Comparison of ENCODE assay signal across 9 cellular contexts in the genomic region with DNA sequence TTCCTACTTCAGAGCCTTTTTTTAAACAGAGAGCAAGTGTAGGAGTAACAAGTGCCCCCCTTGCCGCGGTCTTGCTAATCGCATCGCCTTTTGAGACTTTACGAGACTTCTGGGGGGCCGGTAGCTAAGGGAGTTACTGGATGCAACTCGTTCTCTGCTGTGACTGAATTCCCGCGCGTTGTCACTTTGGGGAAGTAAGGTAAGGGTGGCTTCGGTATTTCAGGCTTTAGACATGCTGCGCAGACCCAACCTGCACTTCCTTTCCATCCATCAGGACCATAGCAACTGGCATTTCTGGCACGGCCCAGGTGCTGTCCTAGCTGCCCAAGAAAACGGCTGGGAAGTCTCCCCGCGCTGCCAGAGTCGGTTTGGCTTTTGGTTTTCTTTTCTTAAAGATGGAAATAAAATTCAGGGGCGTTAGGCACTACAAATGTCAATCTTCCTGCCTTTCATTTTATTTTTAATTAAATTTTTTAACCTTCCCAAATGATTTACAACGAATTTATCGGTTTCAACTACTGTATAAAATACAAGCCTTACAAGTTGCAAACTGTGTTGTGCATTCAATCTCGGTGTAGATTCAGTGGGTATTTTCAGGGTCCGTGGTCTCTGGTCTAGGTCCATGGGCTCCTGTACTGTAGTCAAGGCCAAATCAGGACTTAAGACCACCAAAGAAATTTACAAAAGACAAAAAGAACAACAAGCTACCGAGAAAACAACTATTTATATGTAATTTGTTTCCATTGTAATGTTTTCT. TPM values are rescaled to one million over a fixed set of nuclear protein-coding genes. Genes with fewer than 3 reads are reported as not detected.
DNase-seq lines count a peak whose midpoint lies in the region; ATAC-seq and TF ChIP-seq lines count a peak whose summit lies in the region.
"Had no signal": no experiment of that assay in that cellular context is flagged by ENCODE, and none has a peak within 500 bp of the region (broad histone marks: within the 10 kb centered on the region; RNA-seq: fewer than 3 reads in every experiment).

No MANE protein-coding gene starts in this region.

- H3K4me1 ChIP-seq in body of pancreas, result peaks cover 45% of the 10 kb centered on the region

- TF ChIP-seq POLR2A in body of pancreas (IDR thresholded peaks at IDR 0.05), result peak in 1 of 3 donors; percentile 10

- peak overlapping the region in 1 of 2 donors; percentile 57 for H3K4me3 ChIP-seq in body of pancreas
- H3K4me3 ChIP-seq in kidney epithelial cell (ENCODE audit: low read depth, low read length), result peak overlapping the region; percentile 61

- ATAC-seq in body of pancreas, result no peak
- ATAC-seq in stimulated activated naive CD8-positive, alpha-beta T cell treated with anti-CD3 and anti-CD28 coated beads, Interleukin-15, Interleukin-2, amounts not matched to agents 100 U/mL and 50 U/mL, for 24 hours, result no peak
- ATAC-seq in HG02970 (IDR thresholded peaks at IDR 0.05; ENCODE audit: low FRiP score, unreplicated experiment), result no peak

- TF ChIP-seq CTCF in body of pancreas (IDR thresholded peaks at IDR 0.05) (no peak), kidney epithelial cell (IDR thresholded peaks at IDR 0.05; ENCODE audit: insufficient read depth, low read length, poor library complexity, severe bottlenecking) (no peak)

- 8 to 34% methylated on average over 23 of the region's 23 CpGs for WGBS in body of pancreas, 2 donors

- H3K27me3 ChIP-seq in body of pancreas, result no peaks in the 10 kb centered on the region
- peaks cover 25% of the 10 kb centered on the region for H3K27me3 ChIP-seq in kidney epithelial cell (ENCODE audit: control insufficient read depth, insufficient read depth, low read length)

- intact Hi-C loops in body of pancreas (cut with DNase I), result no loop called here

- H3K9me3 ChIP-seq in body of pancreas, result no peaks in the 10 kb centered on the region

- peak; percentile 42 for DNase-seq in DMS53 (lab: John Stamatoyannopoulos, UW)
- DNase-seq in DMS53 treated with DMSO at 0.1 percent for 48 hours (lab: John Stamatoyannopoulos, UW; ENCODE audit: unreplicated experiment), result no peak
- DNase-seq in body of pancreas, result peak; percentile 51 to 70 (median 56)
- DNase-seq in kidney epithelial cell (ENCODE audit: low read depth), result no peak
- peak; percentile 8 for DNase-seq in stimulated activated naive CD8-positive, alpha-beta T cell treated with anti-CD3 and anti-CD28 coated beads, Interleukin-15, Interleukin-2, amounts not matched to agents 100 U/mL and 50 U/mL, for 24 hours
- DNase-seq in occipital lobe (lab: John Stamatoyannopoulos, UW), result no peak
- DNase-seq in GOT3 (lab: John Stamatoyannopoulos, UW), result no peak

- peak overlapping the region; percentile 90 to 96 (median 92) for H3K27ac ChIP-seq in body of pancreas
- H3K27ac ChIP-seq: 22Rv1 had no signal

- H3K36me3 ChIP-seq in body of pancreas (replicated peaks in 1 of 2; ENCODE audit: insufficient read depth in 1 of 2, low read depth in 2 of 2) (no peaks in the 10 kb centered on the region), kidney epithelial cell (ENCODE audit: control insufficient read depth, insufficient read depth, low read length) (no peaks in the 10 kb centered on the region)

RNA-seq across cellular contexts. Expression of a gene that starts 3.5 kb away (rescaled TPM):
- total RNA-seq in body of pancreas (10 to 100 TPM; 47.5 to 58.1 TPM), kidney epithelial cell (12.4 and 12.6 TPM in 2 replicates), occipital lobe (5.8 TPM)

Comparison
In these comparisons a context has a peak if more than half of its experiments do, and no peak if none do; other contexts are left out.
1. DNase-seq: peak in DMS53 (single experiment), body of pancreas (4 of 4) and stimulated activated naive CD8-positive, alpha-beta T cell treated with anti-CD3 and anti-CD28 coated beads, Interleukin-15, Interleukin-2, amounts not matched to agents 100 U/mL and 50 U/mL, for 24 hours (single experiment); none in DMS53 treated with DMSO at 0.1 percent for 48 hours (single experiment), kidney epithelial cell (single experiment), occipital lobe (single experiment) and GOT3 (single experiment).